ENCODE assay signal across 8 cellular contexts in genomic region chr10:88389456-88389855, GRCh38.
DNase-seq lines count a peak whose midpoint lies in the region; ATAC-seq and TF ChIP-seq lines count a peak whose summit lies in the region.

No MANE protein-coding gene starts in this region.

- 2 to 5% methylated on average over 3 of the region's 3 CpGs for WGBS in body of pancreas, 2 donors

- H3K27me3 ChIP-seq in body of pancreas = no peaks in the 10 kb centered on the region

- TF ChIP-seq POLR2A in NB4 (IDR thresholded peaks at IDR 0.05; ENCODE audit: extremely low read depth, insufficient read length) (no peak), body of pancreas (IDR thresholded peaks at IDR 0.05) (no peak)

- no peaks in the 10 kb centered on the region for H3K9me3 ChIP-seq in body of pancreas

- DNase-seq in activated CD8-positive, alpha-beta memory T cell treated with anti-CD3 and anti-CD28 coated beads, Interleukin-2, amount 50 U/mL, for 4 hours = peak; percentile 15
- no peak for DNase-seq in activated CD8-positive, alpha-beta memory T cell treated with anti-CD3 and anti-CD28 coated beads, Interleukin-2, amount 50 U/mL, for 48 hours
- DNase-seq in NB4 (ENCODE audit: low read depth) = peak; percentile 83
- DNase-seq in body of pancreas = peak; percentile 39 to 68 (median 46)
- no peak for DNase-seq in left lobe of liver (ENCODE audit: low spot score)
- no peak for DNase-seq in NCI-H1048 (lab: John Stamatoyannopoulos, UW)

- intact Hi-C loops in body of pancreas (cut with DNase I) = loop anchor here (10.0 kb wide), 1 partner anchor 535 kb away; no protein-coding TSS in a partner anchor

- H3K4me1 ChIP-seq in body of pancreas = peaks cover 50% of the 10 kb centered on the region

- peak; percentile 52 for TF ChIP-seq CTCF in NB4 (IDR thresholded peaks at IDR 0.05; ENCODE audit: low read depth, low read length)
- TF ChIP-seq CTCF in body of pancreas (IDR thresholded peaks at IDR 0.05) = peak; percentile 35 to 76 (median 57)

- H3K27ac ChIP-seq in body of pancreas = no peak overlapping the region

- ATAC-seq in body of pancreas (no peak), left lobe of liver (peak; percentile 22), HG03097 (IDR thresholded peaks at IDR 0.05; ENCODE audit: low FRiP score, unreplicated experiment) (no peak), GM18909 (IDR thresholded peaks at IDR 0.05; ENCODE audit: poor library complexity, unreplicated experiment) (no peak)

- H3K36me3 ChIP-seq in body of pancreas (replicated peaks in 1 of 2; ENCODE audit: insufficient read depth in 1 of 2, low read depth in 2 of 2) = no peaks in the 10 kb centered on the region

- H3K4me3 ChIP-seq in NB4 (ENCODE audit: low read depth, low read length) = no peak overlapping the region
- H3K4me3 ChIP-seq in body of pancreas = no peak overlapping the region

Comparison
In these comparisons a context has a peak if more than half of its experiments do, and no peak if none do; other contexts are left out.
1. DNase-seq: peak in activated CD8-positive, alpha-beta memory T cell treated with anti-CD3 and anti-CD28 coated beads, Interleukin-2, amount 50 U/mL, for 4 hours (single experiment), NB4 (single experiment) and body of pancreas (4 of 4); none in activated CD8-positive, alpha-beta memory T cell treated with anti-CD3 and anti-CD28 coated beads, Interleukin-2, amount 50 U/mL, for 48 hours (single experiment), left lobe of liver (single experiment) and NCI-H1048 (single experiment).